In the genomic region with DNA sequence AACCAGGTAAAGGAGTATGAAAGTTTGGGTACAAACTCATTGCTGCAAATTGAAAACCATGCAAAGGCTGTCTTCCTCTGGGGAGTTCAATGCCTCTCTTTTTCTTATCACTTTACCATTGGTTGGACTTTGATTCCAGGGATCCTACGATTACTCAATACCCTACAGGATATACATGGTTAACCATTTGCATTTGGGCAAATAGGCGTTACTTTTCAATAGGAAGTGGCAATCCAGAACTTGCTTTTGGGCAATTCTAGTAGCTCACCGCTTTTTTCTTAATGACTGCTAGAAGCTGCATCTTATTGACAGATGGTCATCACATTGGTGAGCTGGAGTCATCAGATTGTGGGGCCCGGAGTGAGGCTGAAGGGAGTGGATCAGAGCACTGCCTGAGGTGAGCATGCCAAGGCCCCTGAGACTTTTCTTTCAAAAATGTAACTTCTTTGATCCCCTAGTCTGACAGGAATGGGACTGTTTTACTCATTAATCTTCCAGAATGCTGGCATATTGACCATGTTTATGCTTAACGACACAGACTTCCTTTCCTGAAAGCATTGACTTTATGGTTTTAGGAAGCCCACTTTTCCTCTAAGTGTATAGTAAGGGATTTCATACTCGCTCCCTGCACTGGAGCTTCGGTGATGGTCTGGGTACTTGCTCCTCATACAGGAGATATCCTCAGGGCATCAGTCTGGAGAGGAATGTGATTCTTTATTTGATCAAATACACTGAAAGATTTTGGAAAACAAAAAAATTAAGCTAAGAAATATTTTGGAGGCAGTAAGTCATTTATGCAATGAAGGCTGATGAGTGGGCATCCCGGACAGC, we compare ENCODE assay signal across 1 cellular context.
TF ChIP-seq lines count a peak whose summit lies in the region.

A gene (plus strand): TSS at position 270 of the 831 bp plus-strand sequence. CDS start 13,039 bp downstream, outside the sequence.

TF ChIP-seq in GM12878, 131 proteins besides CTCF, POLR2A, EP300 and RAD21:
- TF ChIP-seq CREM (IDR thresholded peaks at IDR 0.05; ENCODE audit: low read depth) (no peak), SRF (IDR thresholded peaks at IDR 0.05; ENCODE audit: low read depth in 2 of 2, low read length in 2 of 2) (no peak), CHD4 (IDR thresholded peaks at IDR 0.05) (no peak), SMAD5 (IDR thresholded peaks at IDR 0.05; ENCODE audit: low read depth) (no peak), CBFB (IDR thresholded peaks at IDR 0.05; ENCODE audit: low read depth) (no peak), YY1 (IDR thresholded peaks at IDR 0.05; ENCODE audit: low read depth, low read length) (no peak), ATF7 (IDR thresholded peaks at IDR 0.05; ENCODE audit: low read depth) (no peak; the same call in 1 of the 2 replicates), MTA3 (IDR thresholded peaks at IDR 0.05; ENCODE audit: borderline replicate concordance, low read length) (no peak), BRCA1 (IDR thresholded peaks at IDR 0.05; ENCODE audit: low read depth, low read length) (no peak), EGR1 (IDR thresholded peaks at IDR 0.05; ENCODE audit: borderline replicate concordance in 1 of 2, low read depth in 2 of 2, low read length in 2 of 2) (no peak), BMI1 (IDR thresholded peaks at IDR 0.05; ENCODE audit: borderline replicate concordance) (no peak), IKZF2 (IDR thresholded peaks at IDR 0.05) (peak in 1 of 2 experiments; percentile 47; a peak in 2 of 4 replicates), IKZF1 (conservative IDR thresholded peaks at IDR 0.05) (peak; percentile 64), SIN3A (IDR thresholded peaks at IDR 0.05; ENCODE audit: low read depth, low read length) (0 out of 2 replicates have a peak, but pooled peaks have one; percentile 32)
- TF ChIP-seq, protein P1, sequence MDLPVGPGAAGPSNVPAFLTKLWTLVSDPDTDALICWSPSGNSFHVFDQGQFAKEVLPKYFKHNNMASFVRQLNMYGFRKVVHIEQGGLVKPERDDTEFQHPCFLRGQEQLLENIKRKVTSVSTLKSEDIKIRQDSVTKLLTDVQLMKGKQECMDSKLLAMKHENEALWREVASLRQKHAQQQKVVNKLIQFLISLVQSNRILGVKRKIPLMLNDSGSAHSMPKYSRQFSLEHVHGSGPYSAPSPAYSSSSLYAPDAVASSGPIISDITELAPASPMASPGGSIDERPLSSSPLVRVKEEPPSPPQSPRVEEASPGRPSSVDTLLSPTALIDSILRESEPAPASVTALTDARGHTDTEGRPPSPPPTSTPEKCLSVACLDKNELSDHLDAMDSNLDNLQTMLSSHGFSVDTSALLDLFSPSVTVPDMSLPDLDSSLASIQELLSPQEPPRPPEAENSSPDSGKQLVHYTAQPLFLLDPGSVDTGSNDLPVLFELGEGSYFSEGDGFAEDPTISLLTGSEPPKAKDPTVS (IDR thresholded peaks at IDR 0.05; ENCODE audit: low read depth, low read length), result no peak
- TF ChIP-seq, protein P2, sequence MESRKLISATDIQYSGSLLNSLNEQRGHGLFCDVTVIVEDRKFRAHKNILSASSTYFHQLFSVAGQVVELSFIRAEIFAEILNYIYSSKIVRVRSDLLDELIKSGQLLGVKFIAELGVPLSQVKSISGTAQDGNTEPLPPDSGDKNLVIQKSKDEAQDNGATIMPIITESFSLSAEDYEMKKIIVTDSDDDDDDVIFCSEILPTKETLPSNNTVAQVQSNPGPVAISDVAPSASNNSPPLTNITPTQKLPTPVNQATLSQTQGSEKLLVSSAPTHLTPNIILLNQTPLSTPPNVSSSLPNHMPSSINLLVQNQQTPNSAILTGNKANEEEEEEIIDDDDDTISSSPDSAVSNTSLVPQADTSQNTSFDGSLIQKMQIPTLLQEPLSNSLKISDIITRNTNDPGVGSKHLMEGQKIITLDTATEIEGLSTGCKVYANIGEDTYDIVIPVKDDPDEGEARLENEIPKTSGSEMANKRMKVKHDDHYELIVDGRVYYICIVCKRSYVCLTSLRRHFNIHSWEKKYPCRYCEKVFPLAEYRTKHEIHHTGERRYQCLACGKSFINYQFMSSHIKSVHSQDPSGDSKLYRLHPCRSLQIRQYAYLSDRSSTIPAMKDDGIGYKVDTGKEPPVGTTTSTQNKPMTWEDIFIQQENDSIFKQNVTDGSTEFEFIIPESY (IDR thresholded peaks at IDR 0.05), result no peak
- TF ChIP-seq, protein P3, sequence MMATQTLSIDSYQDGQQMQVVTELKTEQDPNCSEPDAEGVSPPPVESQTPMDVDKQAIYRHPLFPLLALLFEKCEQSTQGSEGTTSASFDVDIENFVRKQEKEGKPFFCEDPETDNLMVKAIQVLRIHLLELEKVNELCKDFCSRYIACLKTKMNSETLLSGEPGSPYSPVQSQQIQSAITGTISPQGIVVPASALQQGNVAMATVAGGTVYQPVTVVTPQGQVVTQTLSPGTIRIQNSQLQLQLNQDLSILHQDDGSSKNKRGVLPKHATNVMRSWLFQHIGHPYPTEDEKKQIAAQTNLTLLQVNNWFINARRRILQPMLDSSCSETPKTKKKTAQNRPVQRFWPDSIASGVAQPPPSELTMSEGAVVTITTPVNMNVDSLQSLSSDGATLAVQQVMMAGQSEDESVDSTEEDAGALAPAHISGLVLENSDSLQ (IDR thresholded peaks at IDR 0.05), result peak; percentile 28; the same call in 1 of the 2 replicates
- TF ChIP-seq, protein P4, sequence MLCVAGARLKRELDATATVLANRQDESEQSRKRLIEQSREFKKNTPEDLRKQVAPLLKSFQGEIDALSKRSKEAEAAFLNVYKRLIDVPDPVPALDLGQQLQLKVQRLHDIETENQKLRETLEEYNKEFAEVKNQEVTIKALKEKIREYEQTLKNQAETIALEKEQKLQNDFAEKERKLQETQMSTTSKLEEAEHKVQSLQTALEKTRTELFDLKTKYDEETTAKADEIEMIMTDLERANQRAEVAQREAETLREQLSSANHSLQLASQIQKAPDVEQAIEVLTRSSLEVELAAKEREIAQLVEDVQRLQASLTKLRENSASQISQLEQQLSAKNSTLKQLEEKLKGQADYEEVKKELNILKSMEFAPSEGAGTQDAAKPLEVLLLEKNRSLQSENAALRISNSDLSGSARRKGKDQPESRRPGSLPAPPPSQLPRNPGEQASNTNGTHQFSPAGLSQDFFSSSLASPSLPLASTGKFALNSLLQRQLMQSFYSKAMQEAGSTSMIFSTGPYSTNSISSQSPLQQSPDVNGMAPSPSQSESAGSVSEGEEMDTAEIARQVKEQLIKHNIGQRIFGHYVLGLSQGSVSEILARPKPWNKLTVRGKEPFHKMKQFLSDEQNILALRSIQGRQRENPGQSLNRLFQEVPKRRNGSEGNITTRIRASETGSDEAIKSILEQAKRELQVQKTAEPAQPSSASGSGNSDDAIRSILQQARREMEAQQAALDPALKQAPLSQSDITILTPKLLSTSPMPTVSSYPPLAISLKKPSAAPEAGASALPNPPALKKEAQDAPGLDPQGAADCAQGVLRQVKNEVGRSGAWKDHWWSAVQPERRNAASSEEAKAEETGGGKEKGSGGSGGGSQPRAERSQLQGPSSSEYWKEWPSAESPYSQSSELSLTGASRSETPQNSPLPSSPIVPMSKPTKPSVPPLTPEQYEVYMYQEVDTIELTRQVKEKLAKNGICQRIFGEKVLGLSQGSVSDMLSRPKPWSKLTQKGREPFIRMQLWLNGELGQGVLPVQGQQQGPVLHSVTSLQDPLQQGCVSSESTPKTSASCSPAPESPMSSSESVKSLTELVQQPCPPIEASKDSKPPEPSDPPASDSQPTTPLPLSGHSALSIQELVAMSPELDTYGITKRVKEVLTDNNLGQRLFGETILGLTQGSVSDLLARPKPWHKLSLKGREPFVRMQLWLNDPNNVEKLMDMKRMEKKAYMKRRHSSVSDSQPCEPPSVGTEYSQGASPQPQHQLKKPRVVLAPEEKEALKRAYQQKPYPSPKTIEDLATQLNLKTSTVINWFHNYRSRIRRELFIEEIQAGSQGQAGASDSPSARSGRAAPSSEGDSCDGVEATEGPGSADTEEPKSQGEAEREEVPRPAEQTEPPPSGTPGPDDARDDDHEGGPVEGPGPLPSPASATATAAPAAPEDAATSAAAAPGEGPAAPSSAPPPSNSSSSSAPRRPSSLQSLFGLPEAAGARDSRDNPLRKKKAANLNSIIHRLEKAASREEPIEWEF (IDR thresholded peaks at IDR 0.05; ENCODE audit: insufficient replicate concordance, low read depth, low read length), result peak; percentile 63
